Comparison of ENCODE assay signal across 12 cellular contexts in genomic region chr10:72008096-72008933, GRCh38. TPM values are rescaled to one million over a fixed set of nuclear protein-coding genes. Genes with fewer than 3 reads are reported as not detected.
DNase-seq lines count a peak whose midpoint lies in the region; ATAC-seq and TF ChIP-seq lines count a peak whose summit lies in the region.
"Had no signal": no experiment of that assay in that cellular context is flagged by ENCODE, and none has a peak within 500 bp of the region (broad histone marks: within the 10 kb centered on the region; RNA-seq: fewer than 3 reads in every experiment).

No MANE protein-coding gene starts in this region.

- no peaks in the 10 kb centered on the region for H3K27me3 ChIP-seq in AG04450 (ENCODE audit: control insufficient read depth, insufficient read depth, low read length)
- no peaks in the 10 kb centered on the region for H3K27me3 ChIP-seq in adipocyte (replicated peaks; ENCODE audit: control insufficient read depth, insufficient read depth, low read length)
- H3K27me3 ChIP-seq in left ventricle myocardium inferior (ENCODE audit: low read depth), result no peaks in the 10 kb centered on the region
- H3K27me3 ChIP-seq in rectal smooth muscle tissue (ENCODE audit: control insufficient read depth, insufficient read depth, low read length), result no peaks in the 10 kb centered on the region

- intact Hi-C loops in left ventricle myocardium inferior (cut with micrococcal nuclease), result no loop called here

- H3K9ac ChIP-seq in adipocyte (ENCODE audit: low read length) (peak overlapping the region; percentile 80), rectal smooth muscle tissue (ENCODE audit: low read length) (peak overlapping the region; percentile 19)

- H3K4me1 ChIP-seq in adipocyte (ENCODE audit: control insufficient read depth, insufficient read depth, low read length), result peaks cover 53% of the 10 kb centered on the region
- peaks cover 71% of the 10 kb centered on the region for H3K4me1 ChIP-seq in left ventricle myocardium inferior
- H3K4me1 ChIP-seq in rectal smooth muscle tissue (ENCODE audit: control insufficient read depth, insufficient read depth, low read length), result peaks cover 34% of the 10 kb centered on the region

- TF ChIP-seq CTCF in AG04450 (IDR thresholded peaks at IDR 0.05; ENCODE audit: low read depth, low read length), result no peak
- TF ChIP-seq CTCF in left ventricle myocardium inferior (IDR thresholded peaks at IDR 0.05; ENCODE audit: borderline replicate concordance), result no peak

- H3K36me3 ChIP-seq in adipocyte (ENCODE audit: control insufficient read depth, insufficient read depth, low read length, severe bottlenecking) (peaks cover 49% of the 10 kb centered on the region), left ventricle myocardium inferior (peaks cover 31% of the 10 kb centered on the region), rectal smooth muscle tissue (ENCODE audit: control insufficient read depth, insufficient read depth, low read length) (no peaks in the 10 kb centered on the region)

- POLR2A ChIA-PET in AG04450 (lab: Yijun Ruan, JAX), result no interaction called here

- DNase-seq in AG04450 (ENCODE audit: low read depth, low spot score) (no peak), adipocyte (ENCODE audit: low read depth) (no peak), left ventricle myocardium inferior (no peak), NCI-H2196 (lab: John Stamatoyannopoulos, UW; ENCODE audit: unreplicated experiment) (no peak), EL (no peak)
- DNase-seq: activated T-cell treated with anti-CD3 and anti-CD28 coated beads for 4 hours, GDM1, NCI-H1694 treated with DMSO at 0.1 percent for 48 hours, PC-9 had no signal

- H3K27ac ChIP-seq in AG04450 (ENCODE audit: low read depth, low read length) (peak overlapping the region; percentile 99), left ventricle myocardium inferior (replicated peaks) (peak overlapping the region; percentile 92), rectal smooth muscle tissue (ENCODE audit: low read depth, low read length) (peak overlapping the region; percentile 97)
- H3K27ac ChIP-seq: PC-9 had no signal

- ATAC-seq in HG02588 (IDR thresholded peaks at IDR 0.05; ENCODE audit: unreplicated experiment), result no peak
- ATAC-seq in GM21786 (IDR thresholded peaks at IDR 0.05; ENCODE audit: unreplicated experiment), result no peak

- CTCF ChIA-PET in AG04450 (lab: Charles Lee), result interaction anchor here (1.4 to 3.5 kb wide), 2 partner anchors 22 to 41 kb away, joined by 3 to 18 read pairs; no protein-coding TSS in a partner anchor

- H3K9me3 ChIP-seq in AG04450 (ENCODE audit: control insufficient read depth, insufficient read depth, low read length) (peaks cover 8% of the 10 kb centered on the region; the same call in 1 of the 2 replicates), adipocyte (ENCODE audit: control insufficient read depth, low read length) (no peaks in the 10 kb centered on the region), left ventricle myocardium inferior (replicated peaks) (no peaks in the 10 kb centered on the region)

- no peak overlapping the region for H3K4me3 ChIP-seq in AG04450 (ENCODE audit: low read depth, low read length)
- H3K4me3 ChIP-seq in adipocyte (ENCODE audit: low read length), result peak overlapping the region; percentile 26
- no peak overlapping the region for H3K4me3 ChIP-seq in left ventricle myocardium inferior
- H3K4me3 ChIP-seq in rectal smooth muscle tissue (ENCODE audit: low read length), result peak overlapping the region; percentile 33
- H3K4me3 ChIP-seq: PC-9 had no signal

RNA-seq across cellular contexts. Expression of gene CHST3, which starts 44.1 kb away (rescaled TPM):
- 4.6 and 5.0 TPM in 2 replicates for polyA plus RNA-seq in AG04450 (2011; rRNA removed)
- 8.5 and 8.9 TPM in 2 replicates for polyA minus RNA-seq in AG04450 (2011; rRNA and poly(A)+ RNA removed)
- total RNA-seq in left ventricle myocardium inferior, result 18.0 TPM

Comparison
In these comparisons a context has a peak if more than half of its experiments do, and no peak if none do; other contexts are left out.
1. H3K4me3 ChIP-seq: peak in adipocyte (single experiment) and rectal smooth muscle tissue (single experiment); none in AG04450 (single experiment) and left ventricle myocardium inferior (single experiment).
2. Peak in every context shown above with its lines, with median percentiles within 50 percentile points of each other: H3K27ac ChIP-seq.